In the genomic region with DNA sequence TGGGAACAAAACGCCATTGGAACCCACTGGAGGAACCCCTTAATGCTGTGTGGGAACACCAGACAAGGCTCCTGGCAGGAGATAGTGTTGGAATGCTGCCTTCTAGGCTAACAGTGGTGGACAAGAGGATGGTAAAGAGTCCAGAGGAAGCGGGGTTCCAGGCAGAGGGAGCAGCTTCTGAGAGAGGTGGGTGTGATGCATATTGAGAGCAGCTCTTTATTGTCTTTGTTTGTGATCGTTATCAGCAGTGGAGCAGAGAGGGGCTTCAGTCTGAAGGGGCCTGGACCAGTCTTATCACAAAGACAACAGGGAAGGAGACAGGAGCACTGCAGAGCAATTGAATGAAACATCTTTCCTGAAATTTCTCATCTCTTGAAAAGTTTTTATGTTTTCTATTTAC, we compare ENCODE assay signal across 28 cellular contexts.
"Had no signal": no experiment of that assay in that cellular context is flagged by ENCODE, and none has a peak within 500 bp of the region (broad histone marks: within the 10 kb centered on the region; RNA-seq: fewer than 3 reads in every experiment).

No MANE protein-coding gene starts in this region.

- H3K4me3 ChIP-seq: coronary artery, dorsolateral prefrontal cortex, esophagus muscularis mucosa, gastrocnemius medialis, heart left ventricle had no signal

- H3K9me3 Mint-ChIP-seq: activated CD4-positive, alpha-beta memory T cell treated with anti-CD3 and anti-CD28 coated beads, Interleukin-2, amount 10 ng/mL, durations not matched to agents 7 days and 5 days; activated CD4-positive, alpha-beta T cell treated with anti-CD3 and anti-CD28 coated beads, Interleukin-2, amount 10 ng/mL, durations not matched to agents 24 days and 14 days; activated T-cell treated with anti-CD3 and anti-CD28 coated beads, Interleukin-2, amount 50 U/mL, for 4 hours; activated T-helper 17 cell treated with anti-CD3 and anti-CD28 coated beads, Interleukin-2, amount 50 U/mL, for 72 hours; central memory CD8-positive, alpha-beta T cell; dendritic cell treated with granulocyte-macrophage colony-stimulating factor and Interleukin-4, amounts not matched to agents 40 ng/mL and 50 ng/mL, for 4 days had no signal

- H3K36me3 ChIP-seq: brain microvascular endothelial cell, esophagus muscularis mucosa, gastrocnemius medialis, heart left ventricle had no signal

- H3K4me1 ChIP-seq: gastrocnemius medialis, heart left ventricle had no signal

- H3K9me3 ChIP-seq: esophagus muscularis mucosa, gastrocnemius medialis had no signal

- H3K4me1 Mint-ChIP-seq: activated CD4-positive, alpha-beta memory T cell treated with anti-CD3 and anti-CD28 coated beads, Interleukin-2, amount 10 ng/mL, durations not matched to agents 7 days and 5 days; activated CD4-positive, alpha-beta T cell treated with anti-CD3 and anti-CD28 coated beads for 36 hours; activated CD4-positive, alpha-beta T cell treated with anti-CD3 and anti-CD28 coated beads, Interleukin-2, amount 10 ng/mL, durations not matched to agents 24 days and 14 days; central memory CD8-positive, alpha-beta T cell had no signal

- H3K27me3 ChIP-seq: brain microvascular endothelial cell, dorsolateral prefrontal cortex, esophagus muscularis mucosa, foreskin keratinocyte, gastrocnemius medialis, heart left ventricle had no signal

- H3K4me3 Mint-ChIP-seq: activated CD4-positive, alpha-beta memory T cell treated with anti-CD3 and anti-CD28 coated beads, Interleukin-2, amount 10 ng/mL, durations not matched to agents 7 days and 5 days; activated CD4-positive, alpha-beta T cell treated with anti-CD3 and anti-CD28 coated beads for 36 hours; activated CD4-positive, alpha-beta T cell treated with anti-CD3 and anti-CD28 coated beads, Interleukin-2, amount 10 ng/mL, durations not matched to agents 24 days and 14 days; activated naive CD8-positive, alpha-beta T cell; activated T-cell treated with anti-CD3 and anti-CD28 coated beads, Interleukin-2, amount 50 U/mL, for 4 hours; activated T-helper 17 cell treated with anti-CD3 and anti-CD28 coated beads, Interleukin-2, amount 50 U/mL, for 72 hours; central memory CD8-positive, alpha-beta T cell; dendritic cell treated with granulocyte-macrophage colony-stimulating factor and Interleukin-4, amounts not matched to agents 40 ng/mL and 50 ng/mL, for 4 days had no signal

- H3K27me3 Mint-ChIP-seq: activated CD4-positive, alpha-beta memory T cell treated with anti-CD3 and anti-CD28 coated beads, Interleukin-2, amount 10 ng/mL, durations not matched to agents 7 days and 5 days; activated CD4-positive, alpha-beta T cell treated with anti-CD3 and anti-CD28 coated beads for 36 hours; activated CD4-positive, alpha-beta T cell treated with anti-CD3 and anti-CD28 coated beads, Interleukin-2, amount 10 ng/mL, durations not matched to agents 24 days and 14 days; activated naive CD8-positive, alpha-beta T cell; activated T-helper 17 cell treated with anti-CD3 and anti-CD28 coated beads, Interleukin-2, amount 50 U/mL, for 72 hours; central memory CD8-positive, alpha-beta T cell; dendritic cell treated with granulocyte-macrophage colony-stimulating factor and Interleukin-4, amounts not matched to agents 40 ng/mL and 50 ng/mL, for 4 days had no signal

- H3K27ac Mint-ChIP-seq: activated CD4-positive, alpha-beta memory T cell treated with anti-CD3 and anti-CD28 coated beads, Interleukin-2, amount 10 ng/mL, durations not matched to agents 7 days and 5 days; activated CD4-positive, alpha-beta T cell treated with anti-CD3 and anti-CD28 coated beads for 36 hours; activated CD4-positive, alpha-beta T cell treated with anti-CD3 and anti-CD28 coated beads, Interleukin-2, amount 10 ng/mL, durations not matched to agents 24 days and 14 days; activated naive CD8-positive, alpha-beta T cell; activated T-helper 17 cell treated with anti-CD3 and anti-CD28 coated beads, Interleukin-2, amount 50 U/mL, for 72 hours; dendritic cell treated with granulocyte-macrophage colony-stimulating factor and Interleukin-4, amounts not matched to agents 40 ng/mL and 50 ng/mL, for 4 days had no signal

- DNase-seq: activated CD4-positive, alpha-beta memory T cell treated with anti-CD3 and anti-CD28 coated beads, Interleukin-2, amount 10 ng/mL, durations not matched to agents 7 days and 5 days; activated CD4-positive, alpha-beta T cell treated with anti-CD3 and anti-CD28 coated beads for 36 hours; activated CD4-positive, alpha-beta T cell treated with anti-CD3 and anti-CD28 coated beads, Interleukin-2, amount 10 ng/mL, durations not matched to agents 24 days and 14 days; activated CD4-positive, CD25-positive, alpha-beta regulatory T cell; activated CD4-positive, CD25-positive, alpha-beta regulatory T cell treated with anti-CD3 and anti-CD28 coated beads, Interleukin-2, amount 50 U/mL, for 72 hours; activated CD8-positive, alpha-beta memory T cell treated with anti-CD3 and anti-CD28 coated beads for 24 hours; activated effector memory CD4-positive, alpha-beta T cell treated with Interleukin-2 at 50 U/mL for 16 hours; activated gamma-delta T cell treated with Interleukin-2 at 50 U/mL for 16 hours; activated naive CD4-positive, alpha-beta T cell treated with anti-CD3 and anti-CD28 coated beads, Interleukin-2, amount 50 U/mL, for 16 hours; activated naive CD4-positive, alpha-beta T cell treated with Interleukin-2 at 50 U/mL for 16 hours; activated T-cell treated with anti-CD3 and anti-CD28 coated beads, Interleukin-2, amount 50 U/mL, for 4 hours; amniotic stem cell; anterior cingulate cortex; brain microvascular endothelial cell; dorsolateral prefrontal cortex; effector memory CD4-positive, alpha-beta T cell; erythroblast; gastrocnemius medialis; glutamatergic neuron; heart left ventricle; T-helper 2 cell had no signal

- H3K27ac ChIP-seq: brain microvascular endothelial cell, coronary artery, dorsolateral prefrontal cortex, esophagus muscularis mucosa, foreskin keratinocyte, gastrocnemius medialis, heart left ventricle had no signal
